In the genomic region with DNA sequence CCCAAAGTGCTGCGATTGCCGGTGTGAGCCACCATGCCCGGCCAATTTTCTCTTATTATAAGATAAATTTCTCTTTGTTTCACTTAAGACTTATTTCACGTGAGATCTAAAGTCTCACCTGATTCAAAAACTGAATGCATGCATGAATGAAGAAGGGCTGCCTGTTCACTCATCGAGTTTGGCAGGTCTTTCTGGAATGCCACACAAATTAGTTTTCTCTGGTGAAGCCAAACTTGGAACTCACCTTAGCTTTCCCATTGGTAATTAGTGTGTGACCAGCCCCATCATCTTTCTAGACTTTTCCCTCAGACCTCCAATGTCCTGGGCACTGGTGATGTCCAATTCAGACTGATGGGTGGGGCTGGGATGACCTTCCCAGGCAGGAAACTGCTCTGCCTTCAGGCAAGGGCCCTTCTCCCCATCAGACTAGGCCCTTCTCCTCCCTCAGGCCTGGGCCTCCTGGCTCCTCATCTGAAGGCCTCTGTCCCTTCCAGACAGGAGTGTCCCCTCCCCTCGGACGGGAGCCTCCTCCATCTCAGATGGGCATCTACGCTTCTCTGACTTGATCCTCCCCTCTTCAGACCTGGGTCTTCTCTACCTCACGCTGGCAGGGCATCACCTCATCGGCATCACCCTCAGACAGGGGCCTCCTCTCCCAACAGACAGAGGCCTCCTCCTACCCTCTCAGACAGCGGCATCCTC, we compare ENCODE assay signal across 23 cellular contexts. TPM values are rescaled to one million over a fixed set of nuclear protein-coding genes. Genes with fewer than 3 reads are reported as not detected.
DNase-seq lines count a peak whose midpoint lies in the region; ATAC-seq and TF ChIP-seq lines count a peak whose summit lies in the region.
"Had no signal": no experiment of that assay in that cellular context is flagged by ENCODE, and none has a peak within 500 bp of the region (broad histone marks: within the 10 kb centered on the region; RNA-seq: fewer than 3 reads in every experiment).

No MANE protein-coding gene starts in this region.

- H3K4me3 ChIP-seq in breast epithelium: no peak overlapping the region
- H3K4me3 ChIP-seq in effector memory CD4-positive, alpha-beta T cell (ENCODE audit: insufficient read depth, low read depth, low read length, poor library complexity, severe bottlenecking): no peak overlapping the region
- H3K4me3 ChIP-seq: BLaER1 treated with 17β-estradiol and CSF1 and Interleukin-3, amounts not matched to agents 10 nM and 100 nM had no signal

- no peak overlapping the region for H3K27ac ChIP-seq in breast epithelium
- H3K27ac ChIP-seq in effector memory CD4-positive, alpha-beta T cell (ENCODE audit: insufficient read depth, low read length, poor library complexity, severe bottlenecking): no peak overlapping the region
- H3K27ac ChIP-seq: BLaER1 treated with 17β-estradiol and CSF1 and Interleukin-3, amounts not matched to agents 10 nM and 100 nM; KMS-11; RWPE1 had no signal

- ATAC-seq in left lobe of liver: peak; percentile 19
- peak; percentile 10 for ATAC-seq in stimulated activated memory B cell treated with anti-CD40 and anti-IgM and Interleukin-4, amounts not matched to agents 10 μg/mL and 1 μg/mL and 100 μg/mL, for 72 hours
- ATAC-seq: CD8-positive, alpha-beta T cell had no signal

- in situ Hi-C loops in T47D (cut with HindIII; ENCODE audit: low pct_unique_long_range_greater_than_20kb, low sequenced_read_pairs): no loop called here

- H3K4me3 Mint-ChIP-seq in stimulated activated memory B cell treated with anti-CD40 and anti-IgM and Interleukin-4, amounts not matched to agents 10 μg/mL and 1 μg/mL and 100 μg/mL, for 72 hours: no peak overlapping the region
- H3K4me3 Mint-ChIP-seq: CD8-positive, alpha-beta T cell had no signal

- H3K4me1 ChIP-seq in breast epithelium: no peaks in the 10 kb centered on the region
- peaks cover 4% of the 10 kb centered on the region for H3K4me1 ChIP-seq in effector memory CD4-positive, alpha-beta T cell (ENCODE audit: control insufficient read depth, insufficient read depth, low read length, poor library complexity, severe bottlenecking)
- H3K4me1 ChIP-seq: BLaER1 treated with 17β-estradiol and CSF1 and Interleukin-3, amounts not matched to agents 10 nM and 100 nM had no signal

- no peak for TF ChIP-seq CTCF in breast epithelium (IDR thresholded peaks at IDR 0.05)

- no peaks in the 10 kb centered on the region for H3K9me3 ChIP-seq in breast epithelium
- H3K9me3 ChIP-seq in effector memory CD4-positive, alpha-beta T cell (ENCODE audit: control insufficient read depth, low read length): no peaks in the 10 kb centered on the region

- H3K9me3 Mint-ChIP-seq in stimulated activated memory B cell treated with anti-CD40 and anti-IgM and Interleukin-4, amounts not matched to agents 10 μg/mL and 1 μg/mL and 100 μg/mL, for 72 hours: no peaks in the 10 kb centered on the region
- H3K9me3 Mint-ChIP-seq: CD8-positive, alpha-beta T cell had no signal

- H3K27me3 Mint-ChIP-seq in stimulated activated memory B cell treated with anti-CD40 and anti-IgM and Interleukin-4, amounts not matched to agents 10 μg/mL and 1 μg/mL and 100 μg/mL, for 72 hours: peaks cover 36% of the 10 kb centered on the region

- no peaks in the 10 kb centered on the region for H3K36me3 ChIP-seq in breast epithelium
- H3K36me3 ChIP-seq in effector memory CD4-positive, alpha-beta T cell (ENCODE audit: control insufficient read depth, insufficient read depth, low read length): no peaks in the 10 kb centered on the region

- H3K36me3 Mint-ChIP-seq in stimulated activated memory B cell treated with anti-CD40 and anti-IgM and Interleukin-4, amounts not matched to agents 10 μg/mL and 1 μg/mL and 100 μg/mL, for 72 hours: no peaks in the 10 kb centered on the region
- H3K36me3 Mint-ChIP-seq: CD8-positive, alpha-beta T cell had no signal

- intact Hi-C loops in breast epithelium (cut with DNase I; ENCODE audit: low total_unique reads): no loop called here

- DNase-seq in T47D (ENCODE audit: low read depth in 1 of 2, low spot score in 1 of 2): peak; percentile 36 to 80
- DNase-seq in breast epithelium (ENCODE audit: low spot score in 2 of 2): no peak
- DNase-seq in left lobe of liver (ENCODE audit: low spot score): no peak
- no peak for DNase-seq in amygdala (lab: John Stamatoyannopoulos, UW)
- no peak for DNase-seq in effector memory CD4-positive, alpha-beta T cell
- DNase-seq: 8988T; CD8-positive, alpha-beta T cell; DMS153; GOT3; HCEC 1CT; NCI-H1105; NCI-H146; NCI-H2029; NCI-H226; NCI-H524; NCI-H774; NK-92 treated with Interleukin-12 subunit alpha and Interleukin-12 subunit beta, amount 100 ng/mL, for 24 hours; SIG-M5 had no signal

- H3K27me3 ChIP-seq in breast epithelium: peaks cover 0 to 6% of the 10 kb centered on the region in 2 donors
- peaks cover 5% of the 10 kb centered on the region for H3K27me3 ChIP-seq in effector memory CD4-positive, alpha-beta T cell (replicated peaks; ENCODE audit: control insufficient read depth, insufficient read depth, low read length, poor library complexity, severe bottlenecking)

- no peak overlapping the region for H3K27ac Mint-ChIP-seq in stimulated activated memory B cell treated with anti-CD40 and anti-IgM and Interleukin-4, amounts not matched to agents 10 μg/mL and 1 μg/mL and 100 μg/mL, for 72 hours
- H3K27ac Mint-ChIP-seq: CD8-positive, alpha-beta T cell had no signal

- H3K4me1 Mint-ChIP-seq in stimulated activated memory B cell treated with anti-CD40 and anti-IgM and Interleukin-4, amounts not matched to agents 10 μg/mL and 1 μg/mL and 100 μg/mL, for 72 hours: peaks cover 18% of the 10 kb centered on the region

- no peak for TF ChIP-seq POLR2A in breast epithelium (IDR thresholded peaks at IDR 0.05)

RNA-seq across cellular contexts. Expression of a gene that starts 14.4 kb away (rescaled TPM):
- total RNA-seq in breast epithelium (1,000 to 10,000 TPM in 2 of 3 donors, 100 to 1,000 TPM in 1; 856 to 1,298 (median 1,115) TPM), left lobe of liver (11,297 TPM)
- total RNA-seq: CD8-positive, alpha-beta T cell had no signal

RNA-seq across cellular contexts. Expression of a gene that starts 31.3 kb away (rescaled TPM):
- total RNA-seq in breast epithelium: 10 to 100 TPM; 62.9 to 98.1 (median 78.0) TPM
- total RNA-seq in left lobe of liver: 28.8 TPM

RNA-seq across cellular contexts. Expression of a gene that starts 33.4 kb away (rescaled TPM):
- total RNA-seq in breast epithelium (10 to 100 TPM; 56.9 to 98.1 (median 87.5) TPM), left lobe of liver (9.0 TPM)

RNA-seq across cellular contexts. Expression of a gene that starts 36.1 kb away (rescaled TPM):
- 1 to 10 TPM in 2 of 3 donors, under 1 TPM in 1; 0.96 to 8.3 (median 2.9) TPM for total RNA-seq in breast epithelium
- 8.3 TPM for total RNA-seq in left lobe of liver
- total RNA-seq: HT1080 had no signal

Comparison
In these comparisons a context has a peak if more than half of its experiments do, and no peak if none do; other contexts are left out.
1. DNase-seq: peak in T47D (2 of 2); none in breast epithelium (0 of 2), left lobe of liver (single experiment), amygdala (0 of 56) and effector memory CD4-positive, alpha-beta T cell (0 of 3).